ENCODE assay signal across 24 cellular contexts in the genomic region with DNA sequence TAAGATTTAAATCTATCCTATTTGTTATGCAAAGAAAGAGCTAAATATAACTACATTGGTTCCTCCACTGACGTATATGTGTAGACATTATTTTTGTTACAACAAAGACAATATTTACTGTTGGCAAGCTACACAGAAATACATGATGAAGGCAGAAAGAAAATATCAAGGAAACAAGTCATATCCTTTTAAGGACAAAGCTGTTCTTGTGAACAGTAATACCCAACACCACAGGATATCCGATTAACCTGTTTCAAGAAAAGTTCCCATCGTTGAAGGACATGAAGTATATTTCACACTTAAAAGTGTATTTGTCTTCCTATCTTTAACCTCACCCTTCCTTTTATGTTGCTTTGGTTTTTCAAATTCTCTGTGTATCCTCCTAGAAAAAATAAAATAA.
A peak's percentile ranks its signal among the peaks of the same experiment; 100 is the strongest.
DNase-seq lines count a peak whose midpoint lies in the region; ATAC-seq and TF ChIP-seq lines count a peak whose summit lies in the region.
"Had no signal": no experiment of that assay in that cellular context is flagged by ENCODE, and none has a peak within 500 bp of the region (broad histone marks: within the 10 kb centered on the region; RNA-seq: fewer than 3 reads in every experiment).

No MANE protein-coding gene starts in this region.

- H3K27ac Mint-ChIP-seq in natural killer cell, result peak overlapping the region; percentile 57 to 87
- H3K27ac Mint-ChIP-seq in natural killer cell treated with Interleukin-12 subunit alpha and Interleukin-12 subunit beta and Interleukin-15 and Interleukin-18, amount 100 ng/mL, for 72 hours, result peak overlapping the region in 1 of 2 donors; percentile 23
- peak overlapping the region; percentile 26 to 80 (median 47) for H3K27ac Mint-ChIP-seq in nephron
- H3K27ac Mint-ChIP-seq: CD8-positive, alpha-beta T cell; T-cell had no signal

- intact Hi-C loops in natural killer cell (cut with micrococcal nuclease) (no loop called here), left colon (cut with DNase I, micrococcal nuclease) (no loop called here)

- in situ Hi-C loops in KBM-7 (cut with MboI; ENCODE audit: low pct_unique_long_range_greater_than_20kb, low sequenced_read_pairs), result no loop called here

- H3K4me1 Mint-ChIP-seq in natural killer cell, result peaks cover 5 to 10% of the 10 kb centered on the region in 2 donors
- peaks cover 0 to 4% of the 10 kb centered on the region in 2 donors for H3K4me1 Mint-ChIP-seq in natural killer cell treated with Interleukin-12 subunit alpha and Interleukin-12 subunit beta and Interleukin-15 and Interleukin-18, amount 100 ng/mL, for 72 hours (ENCODE audit: low read depth in 2 of 2)
- H3K4me1 Mint-ChIP-seq in nephron, result no peaks in the 10 kb centered on the region
- H3K4me1 Mint-ChIP-seq: T-cell had no signal

- H3K36me3 Mint-ChIP-seq in natural killer cell (peaks cover 14% of the 10 kb centered on the region), nephron (ENCODE audit: low read depth) (no peaks in the 10 kb centered on the region)
- H3K36me3 Mint-ChIP-seq in natural killer cell treated with Interleukin-12 subunit alpha and Interleukin-12 subunit beta and Interleukin-15 and Interleukin-18, amount 100 ng/mL, for 72 hours, result peaks cover 7% of the 10 kb centered on the region
- H3K36me3 Mint-ChIP-seq: CD8-positive, alpha-beta T cell; T-cell had no signal

- no peak for DNase-seq in natural killer cell
- no peak for DNase-seq in natural killer cell treated with Interleukin-12 subunit alpha and Interleukin-12 subunit beta and Interleukin-15 and Interleukin-18, amount 100 ng/mL, for 72 hours (ENCODE audit: low spot score)
- DNase-seq in KBM-7, result peak; percentile 13
- no peak for DNase-seq in DMS 273 (lab: John Stamatoyannopoulos, UW; ENCODE audit: unreplicated experiment)
- DNase-seq in left colon, result no peak
- DNase-seq: C1 segment of cervical spinal cord; Calu3; CD8-positive, alpha-beta T cell; DMS53; GF-D8; H7; KG1; NCI-H1105; NCI-H146; NCI-H2029; NCI-H226; NCI-H524; OCI-M1; SJCRH30; T-cell had no signal

- ATAC-seq in natural killer cell, result peak; percentile 56 to 93 (median 88)
- no peak for ATAC-seq in natural killer cell treated with Interleukin-12 subunit alpha and Interleukin-12 subunit beta and Interleukin-15 and Interleukin-18, amount 100 ng/mL, for 72 hours
- peak; percentile 51 for ATAC-seq in HG03103 (IDR thresholded peaks at IDR 0.05; ENCODE audit: low read depth, unreplicated experiment)
- no peak for ATAC-seq in left colon
- no peak for ATAC-seq in GM18511 (IDR thresholded peaks at IDR 0.05; ENCODE audit: unreplicated experiment)
- ATAC-seq: CD8-positive, alpha-beta T cell; HepG2; T-cell had no signal

- H3K4me3 Mint-ChIP-seq in natural killer cell (peak overlapping the region; percentile 25), nephron (no peak overlapping the region)
- H3K4me3 Mint-ChIP-seq in natural killer cell treated with Interleukin-12 subunit alpha and Interleukin-12 subunit beta and Interleukin-15 and Interleukin-18, amount 100 ng/mL, for 72 hours, result no peak overlapping the region
- H3K4me3 Mint-ChIP-seq: CD8-positive, alpha-beta T cell; T-cell had no signal

- H3K27me3 Mint-ChIP-seq in natural killer cell (ENCODE audit: low read depth in 2 of 2) (no peaks in the 10 kb centered on the region), nephron (ENCODE audit: low read depth) (no peaks in the 10 kb centered on the region)
- no peaks in the 10 kb centered on the region for H3K27me3 Mint-ChIP-seq in natural killer cell treated with Interleukin-12 subunit alpha and Interleukin-12 subunit beta and Interleukin-15 and Interleukin-18, amount 100 ng/mL, for 72 hours
- H3K27me3 Mint-ChIP-seq: T-cell had no signal

- peaks cover 21 to 23% of the 10 kb centered on the region in 2 donors for H3K9me3 Mint-ChIP-seq in natural killer cell
- H3K9me3 Mint-ChIP-seq in natural killer cell treated with Interleukin-12 subunit alpha and Interleukin-12 subunit beta and Interleukin-15 and Interleukin-18, amount 100 ng/mL, for 72 hours, result peaks cover 21% of the 10 kb centered on the region
- H3K9me3 Mint-ChIP-seq in nephron, result peaks cover 18% of the 10 kb centered on the region

- no peak for TF ChIP-seq CTCF in natural killer cell (IDR thresholded peaks at IDR 0.05)
- no peak for TF ChIP-seq CTCF in nephron (IDR thresholded peaks at IDR 0.05; ENCODE audit: unreplicated experiment in 3 of 3)

Comparison
In these comparisons a context has a peak if more than half of its experiments do, and no peak if none do; other contexts are left out.
1. ATAC-seq: peak in natural killer cell (3 of 3) and HG03103 (single experiment); none in natural killer cell treated with Interleukin-12 subunit alpha and Interleukin-12 subunit beta and Interleukin-15 and Interleukin-18, amount 100 ng/mL, for 72 hours (0 of 2), left colon (single experiment) and GM18511 (single experiment).